22 cellular contexts compared by ENCODE assay signal in the genomic region with DNA sequence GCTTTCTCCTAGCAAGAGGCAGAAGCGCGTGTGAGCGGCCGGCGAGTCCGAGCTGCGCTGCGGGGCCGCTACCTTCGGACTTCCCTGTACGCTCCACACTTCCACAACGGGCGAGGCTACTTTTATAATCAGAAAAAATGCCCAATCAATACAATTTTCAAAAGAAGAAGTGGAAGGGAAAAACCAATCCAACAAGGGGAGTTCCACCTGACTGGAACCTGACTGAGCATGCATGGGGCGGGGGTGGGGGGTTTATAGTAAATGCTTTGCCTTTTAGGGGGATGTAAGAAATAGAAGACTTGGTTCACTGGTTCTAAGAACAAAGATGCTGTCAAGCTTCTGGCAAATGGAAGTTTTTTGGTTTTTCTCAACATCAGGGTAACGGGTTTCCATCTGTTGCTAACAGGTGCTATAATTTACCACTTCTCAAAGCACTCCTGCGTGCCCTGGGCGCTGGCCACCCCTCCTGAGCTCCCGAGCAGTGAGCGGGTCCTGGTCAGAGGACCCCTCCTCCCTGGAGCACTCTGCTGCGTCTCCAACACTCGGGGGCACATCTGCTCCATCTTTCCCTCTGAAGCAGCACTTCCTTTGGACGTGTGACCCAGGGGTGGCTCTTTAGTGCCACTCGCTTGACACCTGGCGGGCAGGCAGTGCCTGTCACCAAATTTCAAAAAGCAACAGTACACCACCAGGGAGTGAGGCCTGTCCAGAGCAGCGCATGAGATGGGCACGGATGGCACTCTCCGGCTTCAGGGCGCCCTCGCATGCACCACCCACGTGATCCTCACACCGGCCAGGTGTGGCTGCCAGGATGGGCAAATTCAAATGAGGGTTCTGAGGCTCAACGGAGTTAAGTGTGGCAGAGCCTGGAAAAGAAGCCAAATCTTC. TPM values are rescaled to one million over a fixed set of nuclear protein-coding genes. Genes with fewer than 3 reads are reported as not detected.
DNase-seq lines count a peak whose midpoint lies in the region; ATAC-seq and TF ChIP-seq lines count a peak whose summit lies in the region.
"Had no signal": no experiment of that assay in that cellular context is flagged by ENCODE, and none has a peak within 500 bp of the region (broad histone marks: within the 10 kb centered on the region; RNA-seq: fewer than 3 reads in every experiment).

No MANE protein-coding gene starts in this region.

- no peaks in the 10 kb centered on the region for H3K9me3 ChIP-seq in Karpas-422 (ENCODE audit: low read length)
- H3K9me3 ChIP-seq: heart right ventricle, prostate gland, suprapubic skin had no signal

- peaks cover 11% of the 10 kb centered on the region for H3K36me3 Mint-ChIP-seq in memory B cell
- H3K36me3 Mint-ChIP-seq: natural killer cell had no signal

- H2AFZ ChIP-seq in Karpas-422 (ENCODE audit: low read length), result no peak overlapping the region

- no peak overlapping the region for H3K4me3 ChIP-seq in Karpas-422 (ENCODE audit: low read length)
- H3K4me3 ChIP-seq: heart right ventricle, prostate gland, smooth muscle cell, suprapubic skin had no signal

- H3K27me3 Mint-ChIP-seq in memory B cell, result no peaks in the 10 kb centered on the region

- TF ChIP-seq CTCF in GM10266 (IDR thresholded peaks at IDR 0.05; ENCODE audit: control insufficient read depth, insufficient read depth, low read depth, missing control alignments), result peak; percentile 41
- TF ChIP-seq CTCF in GM13977 (IDR thresholded peaks at IDR 0.05; ENCODE audit: extremely low read depth, insufficient read depth, missing control alignments), result peak; percentile 40

- H3K27ac Mint-ChIP-seq in memory B cell, result peak overlapping the region; percentile 92
- H3K27ac Mint-ChIP-seq: activated naive CD4-positive, alpha-beta T cell treated with anti-CD3 and anti-CD28 coated beads for 36 hours; natural killer cell had no signal

- in situ Hi-C loops in GM13977 (cut with MboI; ENCODE audit: low pct_unique_long_range_greater_than_20kb, low sequenced_read_pairs, unreplicated experiment), result no loop called here

- ATAC-seq in memory B cell (ENCODE audit: low read depth), result peak; percentile 49
- no peak for ATAC-seq in HG03095 (IDR thresholded peaks at IDR 0.05; ENCODE audit: unreplicated experiment)
- ATAC-seq: heart right ventricle, natural killer cell had no signal

- H3K9me2 ChIP-seq in Karpas-422 (replicated peaks; ENCODE audit: insufficient read depth, low read length), result no peaks in the 10 kb centered on the region

- H3K79me2 ChIP-seq in Karpas-422 (ENCODE audit: low read length), result no peaks in the 10 kb centered on the region

- 0 out of 2 replicates have a peak overlapping the region, but pooled peaks have one; percentile 4 for H3K27ac ChIP-seq in Karpas-422 (ENCODE audit: low read length)
- H3K27ac ChIP-seq: heart right ventricle, prostate gland, suprapubic skin had no signal

- H3K9me3 Mint-ChIP-seq in memory B cell, result no peaks in the 10 kb centered on the region
- H3K9me3 Mint-ChIP-seq: activated naive CD4-positive, alpha-beta T cell treated with anti-CD3 and anti-CD28 coated beads for 36 hours; natural killer cell had no signal

- H3K4me2 ChIP-seq in Karpas-422 (ENCODE audit: low read depth, low read length, poor library complexity, severe bottlenecking), result no peak overlapping the region
- H3K4me2 ChIP-seq: smooth muscle cell had no signal

- no peak overlapping the region for H3K9ac ChIP-seq in Karpas-422 (ENCODE audit: low read length)

- DNase-seq in GM10266 (ENCODE audit: extremely low spot score) (peak; percentile 79), GM13977 (ENCODE audit: low spot score) (peak; percentile 84), Karpas-422 (no peak), memory B cell (ENCODE audit: low spot score in 2 of 2) (peak; percentile 33 to 48), nucleus accumbens (lab: John Stamatoyannopoulos, UW) (no peak), hypothalamus (lab: John Stamatoyannopoulos, UW) (no peak)
- DNase-seq in activated CD4-positive, alpha-beta T cell treated with anti-CD3 and anti-CD28 coated beads, Interleukin-2, amount 50 U/mL, for 48 hours, result no peak
- DNase-seq: activated CD4-positive, alpha-beta T cell treated with anti-CD3 and anti-CD28 coated beads, Interleukin-2, amount 50 U/mL, for 1 hour; activated naive CD4-positive, alpha-beta T cell treated with anti-CD3 and anti-CD28 coated beads for 36 hours; activated T-cell treated with anti-CD3 and anti-CD28 coated beads for 4 hours; AML-193; Calu3; heart right ventricle; mammary epithelial cell; natural killer cell; NCI-H146; NCI-H226; stimulated activated CD4-positive, alpha-beta T cell treated with anti-CD3 and anti-CD28 coated beads, Interleukin-4, amount 100 ng/mL, for 4 hours had no signal

- peaks cover 48% of the 10 kb centered on the region for H3K4me1 Mint-ChIP-seq in memory B cell
- H3K4me1 Mint-ChIP-seq: natural killer cell had no signal

- H3K27me3 ChIP-seq in Karpas-422 (ENCODE audit: low read length), result no peaks in the 10 kb centered on the region
- H3K27me3 ChIP-seq: heart right ventricle, suprapubic skin had no signal

- H3K4me3 Mint-ChIP-seq in memory B cell, result peak overlapping the region; percentile 61
- H3K4me3 Mint-ChIP-seq: activated naive CD4-positive, alpha-beta T cell treated with anti-CD3 and anti-CD28 coated beads for 36 hours; natural killer cell had no signal

- H3K36me3 ChIP-seq in Karpas-422 (ENCODE audit: insufficient read depth, low read length), result peaks cover 5% of the 10 kb centered on the region; the same call in 1 of the 2 replicates

- H3K4me1 ChIP-seq in Karpas-422 (ENCODE audit: low read length), result peaks cover 23% of the 10 kb centered on the region
- H3K4me1 ChIP-seq: prostate gland, suprapubic skin had no signal

- no peaks in the 10 kb centered on the region for H4K20me1 ChIP-seq in Karpas-422 (ENCODE audit: insufficient read depth, low read depth, low read length)

RNA-seq across cellular contexts. Expression of a gene that starts 21.6 kb away (rescaled TPM):
- total RNA-seq in Karpas-422 (2014; rRNA removed; shearing (Covaris generic); ENCODE audit: low replicate concordance), result 51.7 and 142 TPM in 2 replicates

Comparison
In these comparisons a context has a peak if more than half of its experiments do, and no peak if none do; other contexts are left out.
1. DNase-seq: peak in GM10266 (single experiment), GM13977 (single experiment) and memory B cell (2 of 2); none in Karpas-422 (single experiment), nucleus accumbens (0 of 56), activated CD4-positive, alpha-beta T cell treated with anti-CD3 and anti-CD28 coated beads, Interleukin-2, amount 50 U/mL, for 48 hours (0 of 2) and hypothalamus (0 of 51).